16 cellular contexts compared by ENCODE assay signal in the genomic region with DNA sequence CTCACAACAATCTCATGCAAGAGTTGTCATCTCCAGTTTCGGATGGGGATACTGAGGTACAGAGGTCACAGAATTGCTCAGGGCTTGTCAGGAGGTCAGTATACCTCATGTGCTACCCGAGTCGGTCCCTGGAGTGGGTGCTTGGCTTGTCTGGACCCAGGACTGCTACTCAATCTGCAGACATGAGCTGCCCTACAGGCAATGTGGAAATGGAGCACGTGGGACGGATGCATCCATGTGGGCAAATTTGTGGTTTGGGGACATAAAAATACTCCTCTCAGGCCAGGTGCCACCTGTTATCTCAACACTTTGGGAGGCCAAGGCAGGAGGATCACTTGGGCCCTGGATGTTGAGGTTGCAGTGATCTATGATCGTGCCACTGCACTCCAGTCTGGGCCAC. TPM values are rescaled to one million over a fixed set of nuclear protein-coding genes. Genes with fewer than 3 reads are reported as not detected.
DNase-seq lines count a peak whose midpoint lies in the region; ATAC-seq and TF ChIP-seq lines count a peak whose summit lies in the region.
"Had no signal": no experiment of that assay in that cellular context is flagged by ENCODE, and none has a peak within 500 bp of the region (broad histone marks: within the 10 kb centered on the region; RNA-seq: fewer than 3 reads in every experiment).

No MANE protein-coding gene starts in this region.

- H3K79me2 ChIP-seq in osteoblast (ENCODE audit: insufficient read depth, low read length) = no peaks in the 10 kb centered on the region

- H2AFZ ChIP-seq in osteoblast (ENCODE audit: low read length) = no peak overlapping the region
- H2AFZ ChIP-seq: GM23338 had no signal

- TF ChIP-seq CTCF in coronary artery (IDR thresholded peaks at IDR 0.05) (no peak), osteoblast (IDR thresholded peaks at IDR 0.05; ENCODE audit: extremely low read depth, low read depth, low read length) (no peak), right lobe of liver (IDR thresholded peaks at IDR 0.05) (no peak)

- no peaks in the 10 kb centered on the region for H4K20me1 ChIP-seq in osteoblast (ENCODE audit: insufficient read depth, low read length)

- H3K4me2 ChIP-seq in osteoblast (ENCODE audit: insufficient read depth, low read length) = no peak overlapping the region
- H3K4me2 ChIP-seq: BLaER1, GM23338 had no signal

- intact Hi-C loops in cardiac septum (cut with DNase I) = no loop called here
- intact Hi-C loops in left cardiac atrium (cut with DNase I) = no loop called here
- intact Hi-C loops in right lobe of liver (cut with DNase I) = no loop called here

- DNase-seq in cardiac septum (ENCODE audit: low spot score) (peak; percentile 56), left cardiac atrium (no peak), coronary artery (ENCODE audit: low spot score) (peak; percentile 53), osteoblast (ENCODE audit: insufficient read length, low spot score, missing footprints) (peak; percentile 78), right lobe of liver (no peak), T1000 (lab: John Stamatoyannopoulos, UW) (no peak)
- DNase-seq: CD4-positive, alpha-beta memory T cell; DMS153; DMS79; GDM1; HCEC 1CT; HFFc6; IMR-90 had no signal

- whole genome bisulfite sequencing in right lobe of liver (ENCODE audit: insufficient coverage, low coverage, low lambda C conversion rate, missing lambda C conversion rate) = 71% methylated on average over 1 of the region's 6 CpGs

- peaks cover 4% of the 10 kb centered on the region for H3K4me1 ChIP-seq in osteoblast (ENCODE audit: insufficient read depth, low read length)
- no peaks in the 10 kb centered on the region for H3K4me1 ChIP-seq in right lobe of liver
- H3K4me1 ChIP-seq: BLaER1 had no signal

- no peak for TF ChIP-seq POLR2A in right lobe of liver (IDR thresholded peaks at IDR 0.05)

- H3K9me3 ChIP-seq in osteoblast (ENCODE audit: low read depth, low read length) = no peaks in the 10 kb centered on the region
- H3K9me3 ChIP-seq in right lobe of liver = no peaks in the 10 kb centered on the region

- H3K27me3 ChIP-seq in osteoblast (ENCODE audit: insufficient read depth, low read length) = no peaks in the 10 kb centered on the region
- H3K27me3 ChIP-seq in right lobe of liver = peaks cover 0 to 4% of the 10 kb centered on the region in 2 donors

- peaks cover 23% of the 10 kb centered on the region for H3K36me3 ChIP-seq in osteoblast (ENCODE audit: insufficient read depth, low read length)
- peaks cover 0 to 6% (median 0%) of the 10 kb centered on the region in 4 donors for H3K36me3 ChIP-seq in right lobe of liver

- H3K27ac ChIP-seq in coronary artery (no peak overlapping the region), osteoblast (ENCODE audit: low read depth, low read length) (no peak overlapping the region), right lobe of liver (no peak overlapping the region)
- H3K27ac ChIP-seq: BLaER1 had no signal

- H3K4me3 ChIP-seq in coronary artery (no peak overlapping the region), osteoblast (ENCODE audit: insufficient read depth, low read length) (no peak overlapping the region), right lobe of liver (no peak overlapping the region)
- H3K4me3 ChIP-seq: BLaER1, GM23338 had no signal

- ATAC-seq in left cardiac atrium (no peak), right lobe of liver (no peak), GM21529 (IDR thresholded peaks at IDR 0.05; ENCODE audit: unreplicated experiment) (no peak)
- ATAC-seq: GM23338 had no signal

RNA-seq across cellular contexts. Expression of gene USP11, which starts 15.8 kb away (rescaled TPM):
- total RNA-seq in cardiac septum (64.9 TPM), left cardiac atrium (10 to 100 TPM; 42.0 to 60.8 TPM), osteoblast (28.2 and 31.8 TPM in 2 replicates), right lobe of liver (10 to 100 TPM in 3 of 6 experiments, 1 to 10 TPM in 3; 7.1 to 14.7 (median 11.4) TPM)

RNA-seq across cellular contexts. Expression of gene CDK16, which starts 30.1 kb away (rescaled TPM):
- total RNA-seq in cardiac septum (177 TPM), left cardiac atrium (100 to 1,000 TPM; 109 to 132 TPM), osteoblast (61.2 and 65.4 TPM in 2 replicates), right lobe of liver (10 to 100 TPM; 14.6 to 37.4 (median 29.5) TPM)

RNA-seq across cellular contexts. Expression of gene UBA1, which starts 54.9 kb away (rescaled TPM):
- total RNA-seq in cardiac septum (160 TPM), left cardiac atrium (100 to 1,000 TPM; 101 to 132 TPM), osteoblast (142 and 150 TPM in 2 replicates), right lobe of liver (100 to 1,000 TPM in 4 of 6 experiments, 10 to 100 TPM in 2; 85.1 to 120 (median 107) TPM)

Comparison
In these comparisons a context has a peak if more than half of its experiments do, and no peak if none do; other contexts are left out.
1. DNase-seq: peak in cardiac septum (single experiment), coronary artery (single experiment) and osteoblast (single experiment); none in left cardiac atrium (single experiment), right lobe of liver (0 of 3) and T1000 (single experiment).